1 cellular context compared by ENCODE assay signal in the genomic region with DNA sequence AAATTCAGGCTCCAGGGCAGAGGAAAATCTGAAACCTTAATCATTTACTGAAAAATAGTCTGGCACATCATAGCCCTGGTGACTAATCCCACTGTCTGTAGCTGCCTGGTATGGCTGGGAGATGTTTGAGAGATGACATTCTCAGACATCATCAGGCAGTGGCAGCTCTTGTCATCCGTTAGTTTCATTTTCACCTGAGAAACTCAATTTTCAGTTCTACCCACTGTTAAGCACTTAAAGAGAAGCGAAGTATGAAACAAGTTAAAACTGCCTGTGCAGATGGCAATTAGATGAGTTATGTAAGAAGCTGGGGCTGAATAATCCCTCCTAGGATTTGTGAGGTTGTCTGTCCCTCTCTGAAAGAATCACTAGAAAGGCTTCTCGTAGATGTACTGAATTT.
A peak's percentile ranks its signal among the peaks of the same experiment; 100 is the strongest.
TF ChIP-seq lines count a peak whose summit lies in the region.

No MANE protein-coding gene starts in this region.

TF ChIP-seq in GM12878, 131 proteins besides CTCF, POLR2A, EP300 and RAD21 (continued from another document):
- TF ChIP-seq SPI1 (IDR thresholded peaks at IDR 0.05; ENCODE audit: borderline replicate concordance, insufficient read depth, low read depth, low read length), result no peak
- TF ChIP-seq, protein P1, sequence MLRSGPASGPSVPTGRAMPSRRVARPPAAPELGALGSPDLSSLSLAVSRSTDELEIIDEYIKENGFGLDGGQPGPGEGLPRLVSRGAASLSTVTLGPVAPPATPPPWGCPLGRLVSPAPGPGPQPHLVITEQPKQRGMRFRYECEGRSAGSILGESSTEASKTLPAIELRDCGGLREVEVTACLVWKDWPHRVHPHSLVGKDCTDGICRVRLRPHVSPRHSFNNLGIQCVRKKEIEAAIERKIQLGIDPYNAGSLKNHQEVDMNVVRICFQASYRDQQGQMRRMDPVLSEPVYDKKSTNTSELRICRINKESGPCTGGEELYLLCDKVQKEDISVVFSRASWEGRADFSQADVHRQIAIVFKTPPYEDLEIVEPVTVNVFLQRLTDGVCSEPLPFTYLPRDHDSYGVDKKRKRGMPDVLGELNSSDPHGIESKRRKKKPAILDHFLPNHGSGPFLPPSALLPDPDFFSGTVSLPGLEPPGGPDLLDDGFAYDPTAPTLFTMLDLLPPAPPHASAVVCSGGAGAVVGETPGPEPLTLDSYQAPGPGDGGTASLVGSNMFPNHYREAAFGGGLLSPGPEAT (IDR thresholded peaks at IDR 0.05; ENCODE audit: low read depth), result peak; percentile 18; the same call in 1 of the 2 replicates
- TF ChIP-seq, protein P2, sequence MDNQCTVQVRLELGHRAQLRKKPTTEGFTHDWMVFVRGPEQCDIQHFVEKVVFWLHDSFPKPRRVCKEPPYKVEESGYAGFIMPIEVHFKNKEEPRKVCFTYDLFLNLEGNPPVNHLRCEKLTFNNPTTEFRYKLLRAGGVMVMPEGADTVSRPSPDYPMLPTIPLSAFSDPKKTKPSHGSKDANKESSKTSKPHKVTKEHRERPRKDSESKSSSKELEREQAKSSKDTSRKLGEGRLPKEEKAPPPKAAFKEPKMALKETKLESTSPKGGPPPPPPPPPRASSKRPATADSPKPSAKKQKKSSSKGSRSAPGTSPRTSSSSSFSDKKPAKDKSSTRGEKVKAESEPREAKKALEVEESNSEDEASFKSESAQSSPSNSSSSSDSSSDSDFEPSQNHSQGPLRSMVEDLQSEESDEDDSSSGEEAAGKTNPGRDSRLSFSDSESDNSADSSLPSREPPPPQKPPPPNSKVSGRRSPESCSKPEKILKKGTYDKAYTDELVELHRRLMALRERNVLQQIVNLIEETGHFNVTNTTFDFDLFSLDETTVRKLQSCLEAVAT (IDR thresholded peaks at IDR 0.05), result 0 out of 2 replicates have a peak, but pooled peaks have one; percentile 49
- TF ChIP-seq, protein P3, sequence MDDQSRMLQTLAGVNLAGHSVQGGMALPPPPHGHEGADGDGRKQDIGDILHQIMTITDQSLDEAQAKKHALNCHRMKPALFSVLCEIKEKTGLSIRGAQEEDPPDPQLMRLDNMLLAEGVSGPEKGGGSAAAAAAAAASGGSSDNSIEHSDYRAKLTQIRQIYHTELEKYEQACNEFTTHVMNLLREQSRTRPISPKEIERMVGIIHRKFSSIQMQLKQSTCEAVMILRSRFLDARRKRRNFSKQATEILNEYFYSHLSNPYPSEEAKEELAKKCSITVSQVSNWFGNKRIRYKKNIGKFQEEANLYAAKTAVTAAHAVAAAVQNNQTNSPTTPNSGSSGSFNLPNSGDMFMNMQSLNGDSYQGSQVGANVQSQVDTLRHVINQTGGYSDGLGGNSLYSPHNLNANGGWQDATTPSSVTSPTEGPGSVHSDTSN (IDR thresholded peaks at IDR 0.05; ENCODE audit: insufficient replicate concordance, low read depth, low read length), result peak; percentile 60
- TF ChIP-seq, protein P4, sequence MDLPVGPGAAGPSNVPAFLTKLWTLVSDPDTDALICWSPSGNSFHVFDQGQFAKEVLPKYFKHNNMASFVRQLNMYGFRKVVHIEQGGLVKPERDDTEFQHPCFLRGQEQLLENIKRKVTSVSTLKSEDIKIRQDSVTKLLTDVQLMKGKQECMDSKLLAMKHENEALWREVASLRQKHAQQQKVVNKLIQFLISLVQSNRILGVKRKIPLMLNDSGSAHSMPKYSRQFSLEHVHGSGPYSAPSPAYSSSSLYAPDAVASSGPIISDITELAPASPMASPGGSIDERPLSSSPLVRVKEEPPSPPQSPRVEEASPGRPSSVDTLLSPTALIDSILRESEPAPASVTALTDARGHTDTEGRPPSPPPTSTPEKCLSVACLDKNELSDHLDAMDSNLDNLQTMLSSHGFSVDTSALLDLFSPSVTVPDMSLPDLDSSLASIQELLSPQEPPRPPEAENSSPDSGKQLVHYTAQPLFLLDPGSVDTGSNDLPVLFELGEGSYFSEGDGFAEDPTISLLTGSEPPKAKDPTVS (IDR thresholded peaks at IDR 0.05; ENCODE audit: low read depth, low read length), result no peak
